9 cellular contexts compared by ENCODE assay signal in the genomic region with DNA sequence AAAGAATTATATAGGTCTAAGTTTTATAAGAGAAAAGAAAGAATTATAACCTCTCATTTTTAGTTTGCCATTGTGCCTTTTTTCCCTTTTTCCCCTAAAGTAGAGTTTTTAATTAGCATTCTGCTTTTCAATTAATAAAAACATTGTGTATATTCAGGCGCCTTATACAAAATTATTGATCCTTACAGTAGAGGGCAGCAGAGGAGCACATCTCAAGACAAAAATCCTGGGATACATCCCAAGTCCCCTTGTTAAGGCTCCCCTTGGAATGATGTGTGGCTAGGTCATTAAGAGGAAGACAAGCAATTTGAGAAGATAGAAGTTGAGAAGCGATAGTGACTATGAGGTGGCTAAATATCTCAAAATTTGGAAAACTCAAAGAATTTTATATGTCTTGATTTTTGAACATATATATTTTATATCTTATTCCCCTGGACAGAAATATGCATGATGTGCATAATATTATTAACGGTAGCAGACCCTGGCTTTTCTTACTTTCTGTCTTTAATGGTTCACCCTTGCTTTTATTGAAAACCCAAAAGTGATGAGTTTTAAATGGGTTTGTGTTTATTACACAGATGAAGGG. TPM values are rescaled to one million over a fixed set of nuclear protein-coding genes. Genes with fewer than 3 reads are reported as not detected.
DNase-seq lines count a peak whose midpoint lies in the region; ATAC-seq and TF ChIP-seq lines count a peak whose summit lies in the region.
"Had no signal": no experiment of that assay in that cellular context is flagged by ENCODE, and none has a peak within 500 bp of the region (broad histone marks: within the 10 kb centered on the region; RNA-seq: fewer than 3 reads in every experiment).

No MANE protein-coding gene starts in this region.

- ATAC-seq in WTC11 (peak; percentile 86), lower lobe of right lung (no peak), HG03432 (IDR thresholded peaks at IDR 0.05; ENCODE audit: unreplicated experiment) (no peak), GM21381 (IDR thresholded peaks at IDR 0.05; ENCODE audit: unreplicated experiment) (no peak)

- no peak overlapping the region for H3K27ac ChIP-seq in lower lobe of right lung

- H3K36me3 ChIP-seq in lower lobe of right lung: no peaks in the 10 kb centered on the region

- no peaks in the 10 kb centered on the region for H3K36me3 Mint-ChIP-seq in WTC11

- H3K9me3 ChIP-seq in lower lobe of right lung: no peaks in the 10 kb centered on the region

- H3K27ac Mint-ChIP-seq in WTC11: no peak overlapping the region

- CTCF ChIA-PET in WTC11 (lab: Charles Lee): no interaction called here

- no peak overlapping the region for H3K4me3 ChIP-seq in LNCaP clone FGC (ENCODE audit: low read depth, low read length)
- H3K4me3 ChIP-seq in lower lobe of right lung: no peak overlapping the region
- H3K4me3 ChIP-seq: lung had no signal

- no peaks in the 10 kb centered on the region for H3K9me3 Mint-ChIP-seq in WTC11

- H3K4me1 ChIP-seq in lower lobe of right lung: no peaks in the 10 kb centered on the region

- no peaks in the 10 kb centered on the region for H3K27me3 ChIP-seq in lower lobe of right lung (ENCODE audit: low read depth)

- peak; percentile 59 for TF ChIP-seq CTCF in LNCaP clone FGC (IDR thresholded peaks at IDR 0.05; ENCODE audit: control insufficient read depth, extremely low read depth, insufficient read depth)
- TF ChIP-seq CTCF in WTC11 (IDR thresholded peaks at IDR 0.05): peak; percentile 36
- peak; percentile 45 for TF ChIP-seq CTCF in lower lobe of right lung (IDR thresholded peaks at IDR 0.05)

- DNase-seq in DMS153 treated with DMSO at 0.1 percent for 48 hours (lab: John Stamatoyannopoulos, UW; ENCODE audit: unreplicated experiment) (peak; percentile 38), LNCaP clone FGC (ENCODE audit: low read depth) (no peak), WTC11 (ENCODE audit: low spot score) (no peak), lower lobe of right lung (no peak)
- no peak for DNase-seq in activated CD4-positive, alpha-beta T cell treated with anti-CD3 and anti-CD28 coated beads for 1 hour
- DNase-seq in activated CD4-positive, CD25-positive, alpha-beta regulatory T cell treated with anti-CD3 and anti-CD28 coated beads, Interleukin-2, amount 50 U/mL, for 72 hours: no peak

- no peak overlapping the region for H3K4me3 Mint-ChIP-seq in WTC11

- H3K27me3 Mint-ChIP-seq in WTC11 (ENCODE audit: low read depth): no peaks in the 10 kb centered on the region

- intact Hi-C loops in lower lobe of right lung (cut with DNase I): no loop called here

- peaks cover 14% of the 10 kb centered on the region for H3K4me1 Mint-ChIP-seq in WTC11

- POLR2A ChIA-PET in WTC11 (lab: Charles Lee): no interaction called here

TF ChIP-seq in WTC11, 78 proteins besides CTCF, POLR2A, EP300 and RAD21 (continues in another document):
- TF ChIP-seq, protein P1, sequence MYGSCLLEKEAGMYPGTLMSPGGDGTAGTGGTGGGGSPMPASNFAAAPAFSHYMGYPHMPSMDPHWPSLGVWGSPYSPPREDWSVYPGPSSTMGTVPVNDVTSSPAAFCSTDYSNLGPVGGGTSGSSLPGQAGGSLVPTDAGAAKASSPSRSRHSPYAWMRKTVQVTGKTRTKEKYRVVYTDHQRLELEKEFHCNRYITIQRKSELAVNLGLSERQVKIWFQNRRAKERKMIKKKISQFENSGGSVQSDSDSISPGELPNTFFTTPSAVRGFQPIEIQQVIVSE (CRISPR knock-in tag; IDR thresholded peaks at IDR 0.05; ENCODE audit: borderline replicate concordance): no peak
- TF ChIP-seq, protein P2, sequence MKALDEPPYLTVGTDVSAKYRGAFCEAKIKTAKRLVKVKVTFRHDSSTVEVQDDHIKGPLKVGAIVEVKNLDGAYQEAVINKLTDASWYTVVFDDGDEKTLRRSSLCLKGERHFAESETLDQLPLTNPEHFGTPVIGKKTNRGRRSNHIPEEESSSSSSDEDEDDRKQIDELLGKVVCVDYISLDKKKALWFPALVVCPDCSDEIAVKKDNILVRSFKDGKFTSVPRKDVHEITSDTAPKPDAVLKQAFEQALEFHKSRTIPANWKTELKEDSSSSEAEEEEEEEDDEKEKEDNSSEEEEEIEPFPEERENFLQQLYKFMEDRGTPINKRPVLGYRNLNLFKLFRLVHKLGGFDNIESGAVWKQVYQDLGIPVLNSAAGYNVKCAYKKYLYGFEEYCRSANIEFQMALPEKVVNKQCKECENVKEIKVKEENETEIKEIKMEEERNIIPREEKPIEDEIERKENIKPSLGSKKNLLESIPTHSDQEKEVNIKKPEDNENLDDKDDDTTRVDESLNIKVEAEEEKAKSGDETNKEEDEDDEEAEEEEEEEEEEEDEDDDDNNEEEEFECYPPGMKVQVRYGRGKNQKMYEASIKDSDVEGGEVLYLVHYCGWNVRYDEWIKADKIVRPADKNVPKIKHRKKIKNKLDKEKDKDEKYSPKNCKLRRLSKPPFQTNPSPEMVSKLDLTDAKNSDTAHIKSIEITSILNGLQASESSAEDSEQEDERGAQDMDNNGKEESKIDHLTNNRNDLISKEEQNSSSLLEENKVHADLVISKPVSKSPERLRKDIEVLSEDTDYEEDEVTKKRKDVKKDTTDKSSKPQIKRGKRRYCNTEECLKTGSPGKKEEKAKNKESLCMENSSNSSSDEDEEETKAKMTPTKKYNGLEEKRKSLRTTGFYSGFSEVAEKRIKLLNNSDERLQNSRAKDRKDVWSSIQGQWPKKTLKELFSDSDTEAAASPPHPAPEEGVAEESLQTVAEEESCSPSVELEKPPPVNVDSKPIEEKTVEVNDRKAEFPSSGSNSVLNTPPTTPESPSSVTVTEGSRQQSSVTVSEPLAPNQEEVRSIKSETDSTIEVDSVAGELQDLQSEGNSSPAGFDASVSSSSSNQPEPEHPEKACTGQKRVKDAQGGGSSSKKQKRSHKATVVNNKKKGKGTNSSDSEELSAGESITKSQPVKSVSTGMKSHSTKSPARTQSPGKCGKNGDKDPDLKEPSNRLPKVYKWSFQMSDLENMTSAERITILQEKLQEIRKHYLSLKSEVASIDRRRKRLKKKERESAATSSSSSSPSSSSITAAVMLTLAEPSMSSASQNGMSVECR (CRISPR knock-in tag; IDR thresholded peaks at IDR 0.05; ENCODE audit: borderline replicate concordance): no peak
- TF ChIP-seq, protein P3, sequence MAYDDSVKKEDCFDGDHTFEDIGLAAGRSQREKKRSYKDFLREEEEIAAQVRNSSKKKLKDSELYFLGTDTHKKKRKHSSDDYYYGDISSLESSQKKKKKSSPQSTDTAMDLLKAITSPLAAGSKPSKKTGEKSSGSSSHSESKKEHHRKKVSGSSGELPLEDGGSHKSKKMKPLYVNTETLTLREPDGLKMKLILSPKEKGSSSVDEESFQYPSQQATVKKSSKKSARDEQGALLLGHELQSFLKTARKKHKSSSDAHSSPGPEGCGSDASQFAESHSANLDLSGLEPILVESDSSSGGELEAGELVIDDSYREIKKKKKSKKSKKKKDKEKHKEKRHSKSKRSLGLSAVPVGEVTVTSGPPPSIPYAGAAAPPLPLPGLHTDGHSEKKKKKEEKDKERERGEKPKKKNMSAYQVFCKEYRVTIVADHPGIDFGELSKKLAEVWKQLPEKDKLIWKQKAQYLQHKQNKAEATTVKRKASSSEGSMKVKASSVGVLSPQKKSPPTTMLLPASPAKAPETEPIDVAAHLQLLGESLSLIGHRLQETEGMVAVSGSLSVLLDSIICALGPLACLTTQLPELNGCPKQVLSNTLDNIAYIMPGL (CRISPR knock-in tag; IDR thresholded peaks at IDR 0.05): no peak
- no peak for TF ChIP-seq ZNF423 (CRISPR knock-in tag; IDR thresholded peaks at IDR 0.05)
- no peak for TF ChIP-seq CREB1 (CRISPR knock-in tag; IDR thresholded peaks at IDR 0.05)
- no peak for TF ChIP-seq TCF7 (CRISPR knock-in tag; IDR thresholded peaks at IDR 0.05; ENCODE audit: low read depth)
- no peak for TF ChIP-seq JUN (CRISPR knock-in tag; IDR thresholded peaks at IDR 0.05)
- TF ChIP-seq, protein P4, sequence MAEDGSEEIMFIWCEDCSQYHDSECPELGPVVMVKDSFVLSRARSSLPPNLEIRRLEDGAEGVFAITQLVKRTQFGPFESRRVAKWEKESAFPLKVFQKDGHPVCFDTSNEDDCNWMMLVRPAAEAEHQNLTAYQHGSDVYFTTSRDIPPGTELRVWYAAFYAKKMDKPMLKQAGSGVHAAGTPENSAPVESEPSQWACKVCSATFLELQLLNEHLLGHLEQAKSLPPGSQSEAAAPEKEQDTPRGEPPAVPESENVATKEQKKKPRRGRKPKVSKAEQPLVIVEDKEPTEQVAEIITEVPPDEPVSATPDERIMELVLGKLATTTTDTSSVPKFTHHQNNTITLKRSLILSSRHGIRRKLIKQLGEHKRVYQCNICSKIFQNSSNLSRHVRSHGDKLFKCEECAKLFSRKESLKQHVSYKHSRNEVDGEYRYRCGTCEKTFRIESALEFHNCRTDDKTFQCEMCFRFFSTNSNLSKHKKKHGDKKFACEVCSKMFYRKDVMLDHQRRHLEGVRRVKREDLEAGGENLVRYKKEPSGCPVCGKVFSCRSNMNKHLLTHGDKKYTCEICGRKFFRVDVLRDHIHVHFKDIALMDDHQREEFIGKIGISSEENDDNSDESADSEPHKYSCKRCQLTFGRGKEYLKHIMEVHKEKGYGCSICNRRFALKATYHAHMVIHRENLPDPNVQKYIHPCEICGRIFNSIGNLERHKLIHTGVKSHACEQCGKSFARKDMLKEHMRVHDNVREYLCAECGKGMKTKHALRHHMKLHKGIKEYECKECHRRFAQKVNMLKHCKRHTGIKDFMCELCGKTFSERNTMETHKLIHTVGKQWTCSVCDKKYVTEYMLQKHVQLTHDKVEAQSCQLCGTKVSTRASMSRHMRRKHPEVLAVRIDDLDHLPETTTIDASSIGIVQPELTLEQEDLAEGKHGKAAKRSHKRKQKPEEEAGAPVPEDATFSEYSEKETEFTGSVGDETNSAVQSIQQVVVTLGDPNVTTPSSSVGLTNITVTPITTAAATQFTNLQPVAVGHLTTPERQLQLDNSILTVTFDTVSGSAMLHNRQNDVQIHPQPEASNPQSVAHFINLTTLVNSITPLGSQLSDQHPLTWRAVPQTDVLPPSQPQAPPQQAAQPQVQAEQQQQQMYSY (CRISPR knock-in tag; IDR thresholded peaks at IDR 0.05): no peak
- TF ChIP-seq, protein P5, sequence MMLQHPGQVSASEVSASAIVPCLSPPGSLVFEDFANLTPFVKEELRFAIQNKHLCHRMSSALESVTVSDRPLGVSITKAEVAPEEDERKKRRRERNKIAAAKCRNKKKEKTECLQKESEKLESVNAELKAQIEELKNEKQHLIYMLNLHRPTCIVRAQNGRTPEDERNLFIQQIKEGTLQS (CRISPR knock-in tag; conservative IDR thresholded peaks at IDR 0.05): no peak

RNA-seq across cellular contexts. Expression of a gene that starts 19.1 kb away (rescaled TPM):
- total RNA-seq in WTC11 (2021): 2.7 to 3.6 TPM (median 2.7 TPM) in 3 replicates
- 9.0 TPM for total RNA-seq in lower lobe of right lung
